In the genomic region with DNA sequence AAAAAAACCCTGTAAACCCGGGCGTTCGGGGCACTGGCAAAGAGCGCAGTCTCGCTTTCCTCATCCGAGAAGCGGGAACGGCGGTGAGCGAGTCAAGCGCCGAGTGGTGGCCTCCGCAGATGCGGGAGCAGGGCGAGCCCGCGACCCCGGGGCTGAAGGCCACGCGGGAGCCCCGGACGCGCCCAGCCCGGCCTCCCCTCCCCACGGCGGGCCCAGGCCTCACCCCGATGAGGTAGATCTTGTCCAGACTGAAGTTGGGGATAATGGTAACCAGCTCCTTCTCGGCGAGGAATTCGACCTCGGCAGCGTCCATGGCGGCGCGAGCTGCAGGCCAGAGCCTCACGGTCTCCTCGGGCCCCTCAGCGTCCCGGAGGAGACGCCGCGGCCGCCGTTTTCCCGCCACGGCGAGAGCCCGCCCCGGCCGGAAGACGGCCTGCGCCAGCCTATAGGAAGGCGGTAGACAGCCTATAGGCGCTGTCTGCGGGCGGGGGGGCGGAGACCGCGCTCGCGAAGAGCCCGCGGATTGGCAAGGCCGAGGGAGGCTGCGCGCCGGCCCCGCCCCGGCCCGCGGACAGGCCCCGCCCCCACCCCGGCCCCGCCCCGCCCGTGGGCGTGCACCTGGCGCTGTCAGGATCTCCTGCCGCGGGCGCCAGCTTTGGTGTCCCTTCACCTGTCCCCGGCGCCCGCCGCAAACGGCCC, we compare ENCODE assay signal across 8 cellular contexts. TPM values are rescaled to one million over a fixed set of nuclear protein-coding genes. Genes with fewer than 3 reads are reported as not detected.
DNase-seq lines count a peak whose midpoint lies in the region; ATAC-seq, FAIRE-seq and TF ChIP-seq lines count a peak whose summit lies in the region.

A gene (minus strand): TSS at position 369 of the 699 bp plus-strand sequence. CDS start 56 bp downstream, at position 313.

- TF ChIP-seq POLR2A in NB4 (IDR thresholded peaks at IDR 0.05; ENCODE audit: extremely low read depth, insufficient read length), result peak; percentile 56

- intact Hi-C loops in Right ventricle myocardium superior (cut with DNase I) (no loop called here), pancreas (cut with DNase I) (no loop called here), tibial artery (cut with DNase I; ENCODE audit: low total_unique reads) (no loop called here)

- H3K36me3 Mint-ChIP-seq in HFFc6 (ENCODE audit: low read depth), result no peaks in the 10 kb centered on the region
- peaks cover 5% of the 10 kb centered on the region for H3K36me3 Mint-ChIP-seq in activated naive CD8-positive, alpha-beta T cell

- H3K27me3 ChIP-seq in pancreas (no peaks in the 10 kb centered on the region), tibial artery (peaks cover 0 to 18% of the 10 kb centered on the region in 2 donors)

- H3K9me3 ChIP-seq in pancreas (no peaks in the 10 kb centered on the region), tibial artery (no peaks in the 10 kb centered on the region)

- peaks cover 7% of the 10 kb centered on the region; the same call in 1 of the 2 replicates for H3K4me1 Mint-ChIP-seq in HFFc6 (ENCODE audit: low read depth)
- H3K4me1 Mint-ChIP-seq in activated naive CD8-positive, alpha-beta T cell (ENCODE audit: low read depth), result peaks cover 9% of the 10 kb centered on the region

- H3K9me3 Mint-ChIP-seq in HFFc6, result no peaks in the 10 kb centered on the region
- H3K9me3 Mint-ChIP-seq in activated naive CD8-positive, alpha-beta T cell (ENCODE audit: low read depth), result no peaks in the 10 kb centered on the region

- peak; percentile 100 for DNase-seq in GM10248 (ENCODE audit: extremely low spot score)
- peak; percentile 80 for DNase-seq in HFFc6
- DNase-seq in NB4 (ENCODE audit: low read depth), result peak; percentile 96
- DNase-seq in SKM-1 treated with dmso at 0.1 percent for 144 hours (lab: John Stamatoyannopoulos, UW; ENCODE audit: unreplicated experiment), result peak; percentile 89
- DNase-seq in Right ventricle myocardium superior, result peak; percentile 94
- peak; percentile 90 to 97 (median 93) for DNase-seq in pancreas
- peak; percentile 78 to 92 for DNase-seq in tibial artery

- H3K36me3 ChIP-seq in pancreas, result no peaks in the 10 kb centered on the region
- H3K36me3 ChIP-seq in tibial artery, result no peaks in the 10 kb centered on the region

- WGBS in pancreas, 2 donors, result 2 to 3% methylated on average over 61 to 86 of the region's 86 CpGs

- 0 out of 2 replicates have a peak within 1 kb of the TSS, but pooled peaks have one; percentile 31 for H3K27ac Mint-ChIP-seq in HFFc6
- peak within 1 kb of the TSS; percentile 61 for H3K27ac Mint-ChIP-seq in activated naive CD8-positive, alpha-beta T cell

- peak within 1 kb of the TSS; percentile 84 for H3K4me3 Mint-ChIP-seq in HFFc6
- H3K4me3 Mint-ChIP-seq in activated naive CD8-positive, alpha-beta T cell, result peak within 1 kb of the TSS; percentile 88

- CTCF ChIA-PET in GM10248 (lab: Yijun Ruan, JAX), result interaction anchor here (1.4 to 2.7 kb wide), 7 partner anchors 13 to 79 kb away, joined by 3 to 14 read pairs (median 4); no protein-coding TSS in a partner anchor

- POLR2A ChIA-PET in GM10248 (lab: Yijun Ruan, JAX), result no interaction called here

- H3K4me1 ChIP-seq in pancreas (peaks cover 5 to 7% (median 7%) of the 10 kb centered on the region in 3 donors), tibial artery (peaks cover 0 to 22% (median 12%) of the 10 kb centered on the region in 4 donors)

- H3K27me3 Mint-ChIP-seq in HFFc6 (ENCODE audit: insufficient read depth), result peaks cover 11% of the 10 kb centered on the region
- peaks cover 7% of the 10 kb centered on the region for H3K27me3 Mint-ChIP-seq in activated naive CD8-positive, alpha-beta T cell

- peak within 1 kb of the TSS; percentile 76 for H3K4me3 ChIP-seq in NB4 (ENCODE audit: low read depth, low read length)
- peak within 1 kb of the TSS; percentile 31 to 74 (median 44) for H3K4me3 ChIP-seq in pancreas
- peak within 1 kb of the TSS; percentile 56 to 78 for H3K4me3 ChIP-seq in tibial artery

- no peak for FAIRE-seq in pancreas (lab: Jason Lieb, UNC)

- ATAC-seq in Right ventricle myocardium superior (ENCODE audit: poor library complexity) (peak; percentile 100), pancreas (peak; percentile 98 to 99 (median 98))

- H3K27ac ChIP-seq in pancreas (no peak within 1 kb of the TSS), tibial artery (no peak within 1 kb of the TSS)

- TF ChIP-seq CTCF in GM10248 (IDR thresholded peaks at IDR 0.05; ENCODE audit: control extremely low read depth, extremely low read depth, low read depth, missing control alignments) (no peak), HFFc6 (IDR thresholded peaks at IDR 0.05) (no peak), NB4 (IDR thresholded peaks at IDR 0.05; ENCODE audit: low read depth, low read length) (no peak), pancreas (IDR thresholded peaks at IDR 0.05) (no peak), tibial artery (IDR thresholded peaks at IDR 0.05) (no peak)

RNA-seq across cellular contexts. Expression of the gene that starts here (rescaled TPM):
- 10 to 100 TPM; 11.8 to 24.6 (median 21.0) TPM for total RNA-seq in HFFc6 (2021; fragmentation: NEBNext Ultra II Directional; extraction: Animal tissue kit (Norgen Biotek cat#: 25700))
- total RNA-seq in Right ventricle myocardium superior (0.81 TPM), pancreas (1 to 10 TPM in 2 of 6 donors, under 1 TPM in 4; 0.37 to 1.6 (median 0.71) TPM)
- polyA plus RNA-seq in pancreas, result 1 to 10 TPM in 1 of 2 donors, under 1 TPM in 1; 0.76 to 1.9 TPM

Comparison
In these comparisons a context has a peak if more than half of its experiments do, and no peak if none do; other contexts are left out.
1. Peak in DNase-seq and ATAC-seq in Right ventricle myocardium superior; RNA of the gene not detected or under 1 TPM.